8 cellular contexts compared by ENCODE assay signal in genomic region chr1:107782192-107782845, GRCh38.
DNase-seq lines count a peak whose midpoint lies in the region; ATAC-seq and TF ChIP-seq lines count a peak whose summit lies in the region.

No MANE protein-coding gene starts in this region.

- H3K36me3 ChIP-seq in brain microvascular endothelial cell (replicated peaks): no peaks in the 10 kb centered on the region
- no peaks in the 10 kb centered on the region for H3K36me3 ChIP-seq in kidney epithelial cell (ENCODE audit: control insufficient read depth, insufficient read depth, low read length)

- ATAC-seq in HG03432 (IDR thresholded peaks at IDR 0.05; ENCODE audit: unreplicated experiment): peak; percentile 36
- ATAC-seq in stimulated activated naive CD8-positive, alpha-beta T cell treated with anti-CD3 and anti-CD28 coated beads, Interleukin-15, Interleukin-2, amounts not matched to agents 100 U/mL and 50 U/mL, for 24 hours: no peak
- ATAC-seq in GM21825 (IDR thresholded peaks at IDR 0.05; ENCODE audit: unreplicated experiment): no peak

- TF ChIP-seq CTCF in brain microvascular endothelial cell (IDR thresholded peaks at IDR 0.05; ENCODE audit: low read depth, low read length, missing control alignments): peak; percentile 54
- TF ChIP-seq CTCF in kidney epithelial cell (IDR thresholded peaks at IDR 0.05; ENCODE audit: insufficient read depth, low read length, poor library complexity, severe bottlenecking): peak; percentile 47

- in situ Hi-C loops in brain microvascular endothelial cell (cut with HindIII; ENCODE audit: low pct_ligation_motif_present, low sequenced_read_pairs): loop anchor here (25.0 kb wide), 1 partner anchor 355 kb away; no protein-coding TSS in a partner anchor

- H3K4me3 ChIP-seq in brain microvascular endothelial cell (ENCODE audit: low read depth, low read length) (no peak overlapping the region), kidney epithelial cell (ENCODE audit: low read depth, low read length) (no peak overlapping the region)

- H3K27me3 ChIP-seq in brain microvascular endothelial cell (replicated peaks) (no peaks in the 10 kb centered on the region), kidney epithelial cell (ENCODE audit: control insufficient read depth, insufficient read depth, low read length) (no peaks in the 10 kb centered on the region)

- DNase-seq in NCI-H1436 (lab: John Stamatoyannopoulos, UW): peak; percentile 49
- DNase-seq in NCI-H1436 treated with DMSO at 0.1 percent for 48 hours (lab: John Stamatoyannopoulos, UW): no peak
- DNase-seq in OCI-M1 (lab: John Stamatoyannopoulos, UW): peak; percentile 72
- DNase-seq in brain microvascular endothelial cell: peak; percentile 38
- no peak for DNase-seq in kidney epithelial cell (ENCODE audit: low read depth)
- DNase-seq in stimulated activated naive CD8-positive, alpha-beta T cell treated with anti-CD3 and anti-CD28 coated beads, Interleukin-15, Interleukin-2, amounts not matched to agents 100 U/mL and 50 U/mL, for 24 hours: peak; percentile 39

- no peak overlapping the region for H3K27ac ChIP-seq in brain microvascular endothelial cell

Comparison
In these comparisons a context has a peak if more than half of its experiments do, and no peak if none do; other contexts are left out.
1. DNase-seq: peak in NCI-H1436 (single experiment), OCI-M1 (single experiment), brain microvascular endothelial cell (single experiment) and stimulated activated naive CD8-positive, alpha-beta T cell treated with anti-CD3 and anti-CD28 coated beads, Interleukin-15, Interleukin-2, amounts not matched to agents 100 U/mL and 50 U/mL, for 24 hours (single experiment); none in NCI-H1436 treated with DMSO at 0.1 percent for 48 hours (single experiment) and kidney epithelial cell (single experiment).